ENCODE assay signal across 1 cellular context in genomic region chr11:62922653-62923371, GRCh38.
TF ChIP-seq lines count a peak whose summit lies in the region.

No MANE protein-coding gene starts in this region.

TF ChIP-seq in HEK293, 187 proteins besides CTCF, POLR2A, EP300 and RAD21 (continued from another document):
- TF ChIP-seq ZSCAN18 (tag by site-specific recombination; IDR thresholded peaks at IDR 0.05) (no peak), OVOL3 (tag by site-specific recombination; IDR thresholded peaks at IDR 0.05) (no peak), ZNF266 (tag by site-specific recombination; IDR thresholded peaks at IDR 0.05; ENCODE audit: low read depth) (no peak), ZNF776 (tag by site-specific recombination; IDR thresholded peaks at IDR 0.05; ENCODE audit: borderline replicate concordance) (no peak), ZNF133 (tag by site-specific recombination; IDR thresholded peaks at IDR 0.05) (no peak), ZNF175 (tag by site-specific recombination; IDR thresholded peaks at IDR 0.05) (no peak)
